In the genomic region with DNA sequence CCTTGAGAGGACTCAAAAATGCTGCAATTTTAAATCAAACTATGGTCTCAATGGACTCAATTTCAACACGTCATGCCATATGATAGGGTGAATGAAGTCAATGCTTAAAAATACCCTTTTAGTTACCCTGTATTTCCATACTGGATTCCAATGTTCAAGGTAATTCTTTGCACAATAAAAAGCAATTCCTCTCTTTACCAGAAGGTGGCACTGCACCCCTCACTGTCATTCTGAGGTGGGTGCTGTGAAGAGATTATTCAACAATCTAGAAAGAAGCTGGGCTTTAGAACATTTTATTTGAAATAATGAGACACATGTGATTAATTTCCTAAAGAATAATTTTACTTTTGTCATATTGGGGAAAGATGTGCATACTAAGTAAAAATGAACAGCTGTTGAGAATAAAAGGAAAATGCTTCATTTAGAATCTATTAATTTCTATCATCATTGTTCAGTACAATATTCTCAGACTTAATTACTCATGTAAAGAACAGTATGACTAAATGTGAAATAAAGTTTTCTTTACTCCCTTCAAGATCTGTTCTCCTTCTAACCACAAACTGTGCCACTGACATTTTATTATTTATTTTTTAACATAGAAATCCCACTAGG, we compare ENCODE assay signal across 8 cellular contexts.
DNase-seq lines count a peak whose midpoint lies in the region; ATAC-seq and TF ChIP-seq lines count a peak whose summit lies in the region.

No MANE protein-coding gene starts in this region.

- BruUV-seq in MCF 10A (replicated peaks; lab: Mats Ljungman, UMichigan): no TSS peak

- no peak overlapping the region for H3K27ac Mint-ChIP-seq in MCF 10A (ENCODE audit: low read depth, unreplicated experiment)

- no peaks in the 10 kb centered on the region for H3K36me3 Mint-ChIP-seq in MCF 10A (ENCODE audit: insufficient read depth, unreplicated experiment)

- no peaks in the 10 kb centered on the region for H3K4me1 Mint-ChIP-seq in MCF 10A (ENCODE audit: insufficient read depth, unreplicated experiment)

- no peaks in the 10 kb centered on the region for H3K27me3 Mint-ChIP-seq in MCF 10A (ENCODE audit: insufficient read depth, unreplicated experiment)

- no peak overlapping the region for H3K4me3 Mint-ChIP-seq in MCF 10A (ENCODE audit: unreplicated experiment)

- H3K9me3 ChIP-seq in DOHH2 (ENCODE audit: control insufficient read depth, insufficient read depth, low read length) (no peaks in the 10 kb centered on the region), liver (ENCODE audit: control insufficient read depth in 4 of 4, low read length in 3 of 4) (no peaks in the 10 kb centered on the region)

- H3K36me3 ChIP-seq in DOHH2 (ENCODE audit: control insufficient read depth, low read length) (no peaks in the 10 kb centered on the region), liver (ENCODE audit: control insufficient read depth in 4 of 4, insufficient read depth in 3 of 4, low read depth in 1 of 4, low read length in 3 of 4) (no peaks in the 10 kb centered on the region)

- 3% methylated on average over 1 of the region's 1 CpG for WGBS in liver

- no peak overlapping the region for H3K4me2 ChIP-seq in DOHH2 (ENCODE audit: low read length)

- H3K9me2 ChIP-seq in DOHH2 (replicated peaks; ENCODE audit: control insufficient read depth, low read length): no peaks in the 10 kb centered on the region

- H3K27me3 ChIP-seq in DOHH2 (ENCODE audit: control insufficient read depth, low read length) (no peaks in the 10 kb centered on the region), liver (ENCODE audit: control insufficient read depth in 4 of 4, insufficient read depth in 4 of 4, low read length in 3 of 4) (no peaks in the 10 kb centered on the region)

- no peaks in the 10 kb centered on the region for H3K79me2 ChIP-seq in DOHH2 (ENCODE audit: control insufficient read depth, low read length)

- H3K4me1 ChIP-seq in DOHH2 (ENCODE audit: control insufficient read depth, low read length) (no peaks in the 10 kb centered on the region), liver (ENCODE audit: control insufficient read depth in 4 of 4, insufficient read depth in 4 of 4, low read length in 3 of 4) (no peaks in the 10 kb centered on the region)

- DNase-seq in NCI-H345 (lab: John Stamatoyannopoulos, UW) (peak; percentile 40), MCF 10A (ENCODE audit: unreplicated experiment) (peak; percentile 66)
- no peak for DNase-seq in activated CD4-positive, CD25-positive, alpha-beta regulatory T cell (lab: John Stamatoyannopoulos, UW)
- no peak for DNase-seq in effector CD4-positive, alpha-beta T cell

- TF ChIP-seq CTCF in DOHH2 (IDR thresholded peaks at IDR 0.05; ENCODE audit: low read depth, low read length, poor library complexity, severe bottlenecking) (peak; percentile 87), MCF 10A (IDR thresholded peaks at IDR 0.05; ENCODE audit: unreplicated experiment) (peak; percentile 79), liver (IDR thresholded peaks at IDR 0.05; ENCODE audit: low read depth, low read length, missing input control) (peak; percentile 81)

- H3K27ac ChIP-seq in DOHH2 (ENCODE audit: low read depth, low read length): no peak overlapping the region
- H3K27ac ChIP-seq in liver (ENCODE audit: low read depth in 1 of 2, low read length in 2 of 2): no peak overlapping the region

- intact Hi-C loops in MCF 10A (cut with micrococcal nuclease): loop anchor here (1.0 to 10.0 kb wide), 5 partner anchors 168 to 1037 kb away; a partner anchor contains a TSS

- peak; percentile 92 to 94 for TF ChIP-seq RAD21 in liver (IDR thresholded peaks at IDR 0.05)

- ATAC-seq in GM18907 (IDR thresholded peaks at IDR 0.05; ENCODE audit: unreplicated experiment) (peak; percentile 88), HG03103 (IDR thresholded peaks at IDR 0.05; ENCODE audit: low read depth, unreplicated experiment) (peak; percentile 90)

- CTCF ChIA-PET in MCF 10A (lab: Yijun Ruan, JAX): interaction anchor here (0.6 to 1.6 kb wide), 16 partner anchors 9 to 792 kb away, joined by 3 to 11 read pairs (median 3); no protein-coding TSS in a partner anchor

- peaks cover 16% of the 10 kb centered on the region for H3K9me3 Mint-ChIP-seq in MCF 10A (ENCODE audit: unreplicated experiment)

- H3K4me3 ChIP-seq in DOHH2 (ENCODE audit: low read length) (no peak overlapping the region), liver (ENCODE audit: low read depth in 1 of 3, low read length in 3 of 3) (no peak overlapping the region)

- no peak overlapping the region for H3K9ac ChIP-seq in liver (ENCODE audit: low read depth in 1 of 2, low read length in 2 of 2)

- POLR2A ChIA-PET in MCF 10A (lab: Yijun Ruan, JAX): no interaction called here

- H3F3A ChIP-seq in DOHH2 (ENCODE audit: control insufficient read depth, insufficient read depth): no peaks in the 10 kb centered on the region

- no peaks in the 10 kb centered on the region for H4K20me1 ChIP-seq in DOHH2 (ENCODE audit: control insufficient read depth, insufficient read depth, low read depth, low read length)

TF ChIP-seq in liver, 16 proteins besides CTCF, POLR2A, EP300 and RAD21:
- TF ChIP-seq, protein P1, sequence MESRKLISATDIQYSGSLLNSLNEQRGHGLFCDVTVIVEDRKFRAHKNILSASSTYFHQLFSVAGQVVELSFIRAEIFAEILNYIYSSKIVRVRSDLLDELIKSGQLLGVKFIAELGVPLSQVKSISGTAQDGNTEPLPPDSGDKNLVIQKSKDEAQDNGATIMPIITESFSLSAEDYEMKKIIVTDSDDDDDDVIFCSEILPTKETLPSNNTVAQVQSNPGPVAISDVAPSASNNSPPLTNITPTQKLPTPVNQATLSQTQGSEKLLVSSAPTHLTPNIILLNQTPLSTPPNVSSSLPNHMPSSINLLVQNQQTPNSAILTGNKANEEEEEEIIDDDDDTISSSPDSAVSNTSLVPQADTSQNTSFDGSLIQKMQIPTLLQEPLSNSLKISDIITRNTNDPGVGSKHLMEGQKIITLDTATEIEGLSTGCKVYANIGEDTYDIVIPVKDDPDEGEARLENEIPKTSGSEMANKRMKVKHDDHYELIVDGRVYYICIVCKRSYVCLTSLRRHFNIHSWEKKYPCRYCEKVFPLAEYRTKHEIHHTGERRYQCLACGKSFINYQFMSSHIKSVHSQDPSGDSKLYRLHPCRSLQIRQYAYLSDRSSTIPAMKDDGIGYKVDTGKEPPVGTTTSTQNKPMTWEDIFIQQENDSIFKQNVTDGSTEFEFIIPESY (IDR thresholded peaks at IDR 0.05): no peak
- peak; percentile 48 to 62 for TF ChIP-seq HNF4A (conservative IDR thresholded peaks at IDR 0.05)
- TF ChIP-seq YY1 (IDR thresholded peaks at IDR 0.05): no peak
- TF ChIP-seq TAF1 (conservative IDR thresholded peaks at IDR 0.05): no peak
- TF ChIP-seq, protein P2, sequence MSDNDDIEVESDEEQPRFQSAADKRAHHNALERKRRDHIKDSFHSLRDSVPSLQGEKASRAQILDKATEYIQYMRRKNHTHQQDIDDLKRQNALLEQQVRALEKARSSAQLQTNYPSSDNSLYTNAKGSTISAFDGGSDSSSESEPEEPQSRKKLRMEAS (IDR thresholded peaks at IDR 0.05): no peak
- TF ChIP-seq, protein P3, sequence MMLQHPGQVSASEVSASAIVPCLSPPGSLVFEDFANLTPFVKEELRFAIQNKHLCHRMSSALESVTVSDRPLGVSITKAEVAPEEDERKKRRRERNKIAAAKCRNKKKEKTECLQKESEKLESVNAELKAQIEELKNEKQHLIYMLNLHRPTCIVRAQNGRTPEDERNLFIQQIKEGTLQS (IDR thresholded peaks at IDR 0.05): no peak
- TF ChIP-seq FOXA1 (IDR thresholded peaks at IDR 0.05): no peak
- TF ChIP-seq RXRA (IDR thresholded peaks at IDR 0.05): no peak
- TF ChIP-seq HNF4G (IDR thresholded peaks at IDR 0.05): peak; percentile 19
- no peak for TF ChIP-seq FOXA2 (IDR thresholded peaks at IDR 0.05)
- TF ChIP-seq GABPA (IDR thresholded peaks at IDR 0.05 in 1 of 2, conservative IDR thresholded peaks at IDR 0.05 in 1 of 2): no peak
- peak; percentile 73 to 82 for TF ChIP-seq JUND (IDR thresholded peaks at IDR 0.05)
- peak in 1 of 2 donors; percentile 22 for TF ChIP-seq EGR1 (IDR thresholded peaks at IDR 0.05; ENCODE audit: low read depth in 2 of 2)
- no peak for TF ChIP-seq SP1 (IDR thresholded peaks at IDR 0.05)
- TF ChIP-seq, protein P4, sequence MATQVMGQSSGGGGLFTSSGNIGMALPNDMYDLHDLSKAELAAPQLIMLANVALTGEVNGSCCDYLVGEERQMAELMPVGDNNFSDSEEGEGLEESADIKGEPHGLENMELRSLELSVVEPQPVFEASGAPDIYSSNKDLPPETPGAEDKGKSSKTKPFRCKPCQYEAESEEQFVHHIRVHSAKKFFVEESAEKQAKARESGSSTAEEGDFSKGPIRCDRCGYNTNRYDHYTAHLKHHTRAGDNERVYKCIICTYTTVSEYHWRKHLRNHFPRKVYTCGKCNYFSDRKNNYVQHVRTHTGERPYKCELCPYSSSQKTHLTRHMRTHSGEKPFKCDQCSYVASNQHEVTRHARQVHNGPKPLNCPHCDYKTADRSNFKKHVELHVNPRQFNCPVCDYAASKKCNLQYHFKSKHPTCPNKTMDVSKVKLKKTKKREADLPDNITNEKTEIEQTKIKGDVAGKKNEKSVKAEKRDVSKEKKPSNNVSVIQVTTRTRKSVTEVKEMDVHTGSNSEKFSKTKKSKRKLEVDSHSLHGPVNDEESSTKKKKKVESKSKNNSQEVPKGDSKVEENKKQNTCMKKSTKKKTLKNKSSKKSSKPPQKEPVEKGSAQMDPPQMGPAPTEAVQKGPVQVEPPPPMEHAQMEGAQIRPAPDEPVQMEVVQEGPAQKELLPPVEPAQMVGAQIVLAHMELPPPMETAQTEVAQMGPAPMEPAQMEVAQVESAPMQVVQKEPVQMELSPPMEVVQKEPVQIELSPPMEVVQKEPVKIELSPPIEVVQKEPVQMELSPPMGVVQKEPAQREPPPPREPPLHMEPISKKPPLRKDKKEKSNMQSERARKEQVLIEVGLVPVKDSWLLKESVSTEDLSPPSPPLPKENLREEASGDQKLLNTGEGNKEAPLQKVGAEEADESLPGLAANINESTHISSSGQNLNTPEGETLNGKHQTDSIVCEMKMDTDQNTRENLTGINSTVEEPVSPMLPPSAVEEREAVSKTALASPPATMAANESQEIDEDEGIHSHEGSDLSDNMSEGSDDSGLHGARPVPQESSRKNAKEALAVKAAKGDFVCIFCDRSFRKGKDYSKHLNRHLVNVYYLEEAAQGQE (IDR thresholded peaks at IDR 0.05): no peak
- no peak for TF ChIP-seq NR2F2 (IDR thresholded peaks at IDR 0.05)
TF ChIP-seq in liver: peak in this region for 4.

Comparison
In these comparisons a context has a peak if more than half of its experiments do, and no peak if none do; other contexts are left out.
1. DNase-seq: peak in NCI-H345 (single experiment) and MCF 10A (single experiment); none in activated CD4-positive, CD25-positive, alpha-beta regulatory T cell (0 of 4) and effector CD4-positive, alpha-beta T cell (single experiment).
2. Peak in every context shown above with its lines, with median percentiles within 50 percentile points of each other: CTCF ChIP-seq.